8 cellular contexts compared by ENCODE assay signal in the genomic region with DNA sequence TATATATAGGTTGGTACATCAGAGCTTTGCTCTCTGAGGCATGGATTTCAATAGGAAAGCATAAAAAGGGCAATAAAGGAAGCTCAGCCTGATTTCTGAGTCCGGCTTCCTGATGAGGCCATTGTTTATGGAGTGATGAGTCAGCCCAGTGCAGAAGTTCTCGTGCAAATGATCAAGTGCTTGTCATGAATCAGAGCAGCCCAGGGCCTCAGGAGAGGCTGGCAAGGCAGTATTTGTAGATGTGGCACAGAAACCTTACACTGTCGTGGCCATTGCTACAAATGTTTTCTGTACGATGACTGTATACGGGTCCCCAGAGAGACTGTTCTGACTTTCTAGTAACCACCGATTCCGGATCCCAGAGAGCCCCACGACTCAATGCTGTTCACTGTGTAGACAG. TPM values are rescaled to one million over a fixed set of nuclear protein-coding genes. Genes with fewer than 3 reads are reported as not detected.
DNase-seq lines count a peak whose midpoint lies in the region; ATAC-seq, FAIRE-seq and TF ChIP-seq lines count a peak whose summit lies in the region.

No MANE protein-coding gene starts in this region.

- peak overlapping the region; percentile 85 for H3K27ac ChIP-seq in endothelial cell of umbilical vein (ENCODE audit: insufficient read depth, low read depth, low read length)

- H3K27me3 Mint-ChIP-seq in neural crest cell (ENCODE audit: low read depth), result no peaks in the 10 kb centered on the region

- no peak for ATAC-seq in GM21390 (IDR thresholded peaks at IDR 0.05; ENCODE audit: unreplicated experiment)
- ATAC-seq in HG03521 (IDR thresholded peaks at IDR 0.05; ENCODE audit: unreplicated experiment), result no peak

- no TSS peak for BruUV-seq in endothelial cell of umbilical vein (replicated peaks; lab: Mats Ljungman, UMichigan)

- H3K9me1 ChIP-seq in endothelial cell of umbilical vein (replicated peaks; ENCODE audit: control insufficient read depth, extremely low read depth, insufficient read depth, low read length), result no peaks in the 10 kb centered on the region

- no peaks in the 10 kb centered on the region for H3K9me3 ChIP-seq in endothelial cell of umbilical vein (replicated peaks; ENCODE audit: control insufficient read depth, insufficient read depth, low read length)

- no peaks in the 10 kb centered on the region for H3K79me2 ChIP-seq in endothelial cell of umbilical vein (ENCODE audit: control insufficient read depth, insufficient read depth, low read length)

- peak overlapping the region; percentile 66 for H3K9ac ChIP-seq in endothelial cell of umbilical vein (replicated peaks; ENCODE audit: extremely low read depth, insufficient read depth, low read length)

- peaks cover 2% of the 10 kb centered on the region for H3K9me3 Mint-ChIP-seq in neural crest cell

- H3K36me3 Mint-ChIP-seq in neural crest cell (ENCODE audit: low read depth), result peaks cover 2% of the 10 kb centered on the region

- peak overlapping the region; percentile 74 for H2AFZ ChIP-seq in endothelial cell of umbilical vein (ENCODE audit: low read depth, low read length)

- peak; percentile 100 for FAIRE-seq in endothelial cell of umbilical vein (lab: Jason Lieb, UNC)

- dilution Hi-C loops in endothelial cell of umbilical vein (cut with MboI; ENCODE audit: extremely low pct_ligation_motif_present, low sequenced_read_pairs), result no loop called here

- H3K4me2 ChIP-seq in endothelial cell of umbilical vein (ENCODE audit: insufficient read depth, low read length), result peak overlapping the region; percentile 52

- TF ChIP-seq POLR2A in endothelial cell of umbilical vein (IDR thresholded peaks at IDR 0.05; ENCODE audit: low read depth, low read length), result no peak

- peaks cover under 1 to 6% of the 10 kb centered on the region in 2 experiments for H3K27me3 ChIP-seq in endothelial cell of umbilical vein (ENCODE audit: control insufficient read depth in 2 of 2, insufficient read depth in 2 of 2, low read length in 2 of 2)

- no peaks in the 10 kb centered on the region for H3K36me3 ChIP-seq in endothelial cell of umbilical vein (ENCODE audit: control insufficient read depth in 2 of 2, extremely low read depth in 1 of 2, insufficient read depth in 2 of 2, low read length in 2 of 2)

- intact Hi-C loops in endothelial cell of umbilical vein (cut with micrococcal nuclease), result loop anchor here (1.0 to 2.0 kb wide), 3 partner anchors 10 to 88 kb away; partner anchors contain the start of gene ZBTB21

- H3K4me3 Mint-ChIP-seq in neural crest cell, result no peak overlapping the region

- TF ChIP-seq CTCF in endothelial cell of umbilical vein (IDR thresholded peaks at IDR 0.05; ENCODE audit: extremely low read depth in 1 of 2, insufficient read depth in 1 of 2, low read depth in 1 of 2, low read length in 2 of 2), result no peak
- no peak for TF ChIP-seq CTCF in neural crest cell (conservative IDR thresholded peaks at IDR 0.05)

- peak; percentile 87 for DNase-seq in SIG-M5 treated with dmso at 0.1 percent for 504 hours (lab: John Stamatoyannopoulos, UW; ENCODE audit: unreplicated experiment)
- DNase-seq in SIG-M5 (lab: John Stamatoyannopoulos, UW), result no peak
- DNase-seq in NOMO-1 treated with dmso at 0.1 percent for 144 hours (lab: John Stamatoyannopoulos, UW; ENCODE audit: unreplicated experiment), result peak; percentile 75
- DNase-seq in endothelial cell of umbilical vein (ENCODE audit: low read depth, low spot score), result peak; percentile 97
- no peak for DNase-seq in neural crest cell (ENCODE audit: low read depth, low spot score)
- DNase-seq in stimulated activated CD4-positive, alpha-beta T cell treated with anti-CD3 and anti-CD28 coated beads, Interleukin-2, amount 100 ng/mL, for 24 hours, result no peak

- no peak overlapping the region for H3K4me3 ChIP-seq in endothelial cell of umbilical vein (replicated peaks in 1 of 3; ENCODE audit: insufficient read depth in 1 of 3, low read depth in 1 of 3, low read length in 3 of 3)

- CTCF ChIA-PET in endothelial cell of umbilical vein (lab: Charles Lee), result interaction anchor here (0.6 to 3.6 kb wide), 13 partner anchors 10 to 281 kb away, joined by 3 to 54 read pairs (median 3); no protein-coding TSS in a partner anchor

- peak overlapping the region; percentile 89 for H3K27ac Mint-ChIP-seq in neural crest cell (ENCODE audit: unreplicated experiment)

- no peaks in the 10 kb centered on the region for H4K20me1 ChIP-seq in endothelial cell of umbilical vein (replicated peaks; ENCODE audit: control insufficient read depth, extremely low read depth, insufficient read depth, low read length)

- H3K4me1 ChIP-seq in endothelial cell of umbilical vein (ENCODE audit: control insufficient read depth, extremely low read depth, insufficient read depth, low read length), result peaks cover 13% of the 10 kb centered on the region

- POLR2A ChIA-PET in endothelial cell of umbilical vein (lab: Charles Lee), result interaction anchor here (1.9 kb wide), 1 partner anchor 137 kb away, joined by 4 read pairs; no protein-coding TSS in a partner anchor

- peaks cover 11% of the 10 kb centered on the region for H3K4me1 Mint-ChIP-seq in neural crest cell

TF ChIP-seq in endothelial cell of umbilical vein, 7 proteins besides CTCF, POLR2A, EP300 and RAD21:
- TF ChIP-seq GATA2 (IDR thresholded peaks at IDR 0.05; ENCODE audit: insufficient read depth, insufficient read length, low read depth, low read length) (no peak), FOS (IDR thresholded peaks at IDR 0.05; ENCODE audit: borderline replicate concordance, insufficient read depth, low read length) (peak; percentile 97), POLR2AphosphoS5 (IDR thresholded peaks at IDR 0.05; ENCODE audit: insufficient read depth, low read depth, low read length) (peak; percentile 65), EZH2 (IDR thresholded peaks at IDR 0.05; ENCODE audit: borderline replicate concordance, low read depth, low read length, severe bottlenecking) (no peak), JUN (IDR thresholded peaks at IDR 0.05; ENCODE audit: borderline replicate concordance, insufficient read depth, insufficient read length, low read depth) (peak; percentile 97), MYC (IDR thresholded peaks at IDR 0.05; ENCODE audit: low read depth, low read length) (no peak)
- TF ChIP-seq, protein P1, sequence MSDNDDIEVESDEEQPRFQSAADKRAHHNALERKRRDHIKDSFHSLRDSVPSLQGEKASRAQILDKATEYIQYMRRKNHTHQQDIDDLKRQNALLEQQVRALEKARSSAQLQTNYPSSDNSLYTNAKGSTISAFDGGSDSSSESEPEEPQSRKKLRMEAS (IDR thresholded peaks at IDR 0.05; ENCODE audit: insufficient read depth, insufficient read length), result no peak
TF ChIP-seq in endothelial cell of umbilical vein: peak in this region for 3.

RNA-seq across cellular contexts. Expression of gene UMODL1, which starts 26.7 kb away (rescaled TPM):
- total RNA-seq in endothelial cell of umbilical vein (not detected in 2 replicates), neural crest cell (not detected in 2 replicates)
- not detected in 2 replicates for polyA plus RNA-seq in endothelial cell of umbilical vein
- polyA plus RNA-seq in endothelial cell of umbilical vein (2011; cell fraction: cytosol; rRNA removed), result not detected in 2 replicates
- not detected in 2 replicates for polyA plus RNA-seq in endothelial cell of umbilical vein (2011; cell fraction: nucleus; rRNA removed)
- polyA plus RNA-seq in endothelial cell of umbilical vein (2012), result not detected in 2 replicates
- not detected in 2 replicates for polyA minus RNA-seq in endothelial cell of umbilical vein
- not detected for polyA minus RNA-seq in endothelial cell of umbilical vein (2011; cell fraction: cytosol; rRNA and poly(A)+ RNA removed)
- not detected in 2 replicates for polyA minus RNA-seq in endothelial cell of umbilical vein (2011; cell fraction: nucleus; rRNA and poly(A)+ RNA removed)

Comparison
In these comparisons a context has a peak if more than half of its experiments do, and no peak if none do; other contexts are left out.
1. DNase-seq: peak in SIG-M5 treated with dmso at 0.1 percent for 504 hours (single experiment), NOMO-1 treated with dmso at 0.1 percent for 144 hours (single experiment) and endothelial cell of umbilical vein (single experiment); none in SIG-M5 (single experiment), neural crest cell (single experiment) and stimulated activated CD4-positive, alpha-beta T cell treated with anti-CD3 and anti-CD28 coated beads, Interleukin-2, amount 100 ng/mL, for 24 hours (0 of 2).